Comparison of ENCODE assay signal across 11 cellular contexts in the genomic region with DNA sequence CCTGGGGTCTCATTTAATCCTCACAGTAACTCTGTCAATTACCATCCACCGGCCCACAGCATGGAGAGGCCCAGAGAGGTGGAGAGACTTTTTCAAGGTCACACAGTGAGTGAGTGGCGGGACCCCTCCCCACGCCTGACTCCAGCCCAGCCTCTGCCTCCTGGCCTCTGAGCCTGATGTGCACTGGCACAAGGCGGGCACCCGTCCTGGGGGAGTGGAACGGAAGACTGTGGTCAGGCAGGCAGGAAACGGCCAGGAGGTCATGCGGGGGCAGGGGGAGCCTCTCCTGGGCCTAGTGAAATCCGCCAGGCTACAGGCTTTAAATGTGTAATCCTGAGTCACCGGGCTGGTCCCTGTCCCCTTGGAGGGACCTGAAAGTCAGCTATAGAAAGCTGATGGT. TPM values are rescaled to one million over a fixed set of nuclear protein-coding genes. Genes with fewer than 3 reads are reported as not detected.
DNase-seq lines count a peak whose midpoint lies in the region; ATAC-seq and TF ChIP-seq lines count a peak whose summit lies in the region.
"Had no signal": no experiment of that assay in that cellular context is flagged by ENCODE, and none has a peak within 500 bp of the region (broad histone marks: within the 10 kb centered on the region; RNA-seq: fewer than 3 reads in every experiment).

No MANE protein-coding gene starts in this region.

- intact Hi-C loops in activated T-helper 2 cell treated with anti-CD3 and anti-CD28 coated beads, Interferon-gamma antibody, Interleukin-2, Interleukin-4, amounts not matched to agents 10 μg/mL and 5 μg/mL and 100 μg/mL, durations not matched to agents 14 hours and 24 hours and 36 hours (cut with micrococcal nuclease) = no loop called here
- intact Hi-C loops in natural killer cell (cut with micrococcal nuclease) = no loop called here

- peak overlapping the region in 2 of 4 donors; percentile 11 to 43 for H3K27ac ChIP-seq in tibial nerve
- H3K27ac ChIP-seq: prostate gland, tibial artery had no signal

- no peak for TF ChIP-seq POLR2A in tibial nerve (IDR thresholded peaks at IDR 0.05)

- TF ChIP-seq EP300 in tibial nerve (IDR thresholded peaks at IDR 0.05) = no peak

- H3K27me3 ChIP-seq in tibial nerve = no peaks in the 10 kb centered on the region
- H3K27me3 ChIP-seq: tibial artery had no signal

- H3K4me3 ChIP-seq in tibial nerve = no peak overlapping the region
- H3K4me3 ChIP-seq: prostate gland, tibial artery had no signal

- H3K4me1 Mint-ChIP-seq in activated T-helper 2 cell treated with anti-CD3 and anti-CD28 coated beads, Interferon-gamma antibody, Interleukin-2, Interleukin-4, amounts not matched to agents 10 μg/mL and 5 μg/mL and 100 μg/mL, durations not matched to agents 14 hours and 24 hours and 36 hours (ENCODE audit: low read depth) = peaks cover 8% of the 10 kb centered on the region
- H3K4me1 Mint-ChIP-seq in natural killer cell = peaks cover 28 to 39% of the 10 kb centered on the region in 2 donors

- peak overlapping the region; percentile 47 for H3K27ac Mint-ChIP-seq in activated T-helper 2 cell treated with anti-CD3 and anti-CD28 coated beads, Interferon-gamma antibody, Interleukin-2, Interleukin-4, amounts not matched to agents 10 μg/mL and 5 μg/mL and 100 μg/mL, durations not matched to agents 14 hours and 24 hours and 36 hours
- H3K27ac Mint-ChIP-seq in natural killer cell = peak overlapping the region; percentile 65 to 85

- no peak overlapping the region for H3K4me3 Mint-ChIP-seq in activated T-helper 2 cell treated with anti-CD3 and anti-CD28 coated beads, Interferon-gamma antibody, Interleukin-2, Interleukin-4, amounts not matched to agents 10 μg/mL and 5 μg/mL and 100 μg/mL, durations not matched to agents 14 hours and 24 hours and 36 hours (ENCODE audit: low read depth)
- H3K4me3 Mint-ChIP-seq in natural killer cell = peak overlapping the region; percentile 69

- H3K36me3 Mint-ChIP-seq in activated T-helper 2 cell treated with anti-CD3 and anti-CD28 coated beads, Interferon-gamma antibody, Interleukin-2, Interleukin-4, amounts not matched to agents 10 μg/mL and 5 μg/mL and 100 μg/mL, durations not matched to agents 14 hours and 24 hours and 36 hours (ENCODE audit: low read depth) = no peaks in the 10 kb centered on the region
- H3K36me3 Mint-ChIP-seq in natural killer cell = no peaks in the 10 kb centered on the region

- 37 to 40% methylated on average over 10 of the region's 10 CpGs for WGBS in tibial nerve, 2 donors

- no peak for TF ChIP-seq CTCF in natural killer cell (IDR thresholded peaks at IDR 0.05)
- no peak for TF ChIP-seq CTCF in tibial nerve (IDR thresholded peaks at IDR 0.05)

- no peaks in the 10 kb centered on the region for H3K9me3 Mint-ChIP-seq in activated T-helper 2 cell treated with anti-CD3 and anti-CD28 coated beads, Interferon-gamma antibody, Interleukin-2, Interleukin-4, amounts not matched to agents 10 μg/mL and 5 μg/mL and 100 μg/mL, durations not matched to agents 14 hours and 24 hours and 36 hours
- no peaks in the 10 kb centered on the region for H3K9me3 Mint-ChIP-seq in natural killer cell

- ATAC-seq in natural killer cell = peak in 2 of 3 donors; percentile 57 to 64
- ATAC-seq in HG03139 (IDR thresholded peaks at IDR 0.05; ENCODE audit: unreplicated experiment) = no peak

- peaks cover 0 to 17% (median 0%) of the 10 kb centered on the region in 3 donors for H3K36me3 ChIP-seq in tibial nerve
- H3K36me3 ChIP-seq: prostate gland had no signal

- no peaks in the 10 kb centered on the region for H3K9me3 ChIP-seq in tibial nerve
- H3K9me3 ChIP-seq: prostate gland, tibial artery had no signal

- H3K27me3 Mint-ChIP-seq in activated T-helper 2 cell treated with anti-CD3 and anti-CD28 coated beads, Interferon-gamma antibody, Interleukin-2, Interleukin-4, amounts not matched to agents 10 μg/mL and 5 μg/mL and 100 μg/mL, durations not matched to agents 14 hours and 24 hours and 36 hours (ENCODE audit: low read depth) = no peaks in the 10 kb centered on the region
- no peaks in the 10 kb centered on the region for H3K27me3 Mint-ChIP-seq in natural killer cell (ENCODE audit: low read depth in 2 of 2)

- H3K4me1 ChIP-seq in tibial nerve = peaks cover 0 to 61% (median 11%) of the 10 kb centered on the region in 4 donors

- DNase-seq in GF-D8 (lab: John Stamatoyannopoulos, UW) (peak; percentile 58), HT1080 (ENCODE audit: low read depth) (peak; percentile 89), natural killer cell (no peak), tibial nerve (ENCODE audit: low spot score in 2 of 2) (no peak), midbrain (lab: John Stamatoyannopoulos, UW) (no peak), NCI-H128 (lab: John Stamatoyannopoulos, UW; ENCODE audit: unreplicated experiment) (no peak)
- no peak for DNase-seq in activated T-helper 2 cell treated with anti-CD3 and anti-CD28 coated beads, Interferon-gamma antibody, Interleukin-2, Interleukin-4, amounts not matched to agents 10 μg/mL and 5 μg/mL and 100 μg/mL, durations not matched to agents 14 hours and 24 hours and 36 hours (ENCODE audit: low spot score)
- DNase-seq: activated naive CD4-positive, alpha-beta T cell treated with Interleukin-2 at 50 U/mL for 16 hours had no signal

RNA-seq across cellular contexts. Expression of a gene that starts 32.2 kb away (rescaled TPM):
- 6.4 and 9.4 TPM in 2 replicates for total RNA-seq in HT1080 (2014; rRNA removed; shearing (Covaris generic))
- polyA plus RNA-seq in HT1080 (2015; cell fraction: cytosol; rRNA removed) = 17.4 and 19.6 TPM in 2 replicates
- polyA plus RNA-seq in HT1080 (2015; cell fraction: nucleus; rRNA removed) = 9.5 and 11.5 TPM in 2 replicates
- 2.1 and 2.6 TPM in 2 replicates for total RNA-seq in activated T-helper 2 cell treated with anti-CD3 and anti-CD28 coated beads, Interferon-gamma antibody, Interleukin-2, Interleukin-4, amounts not matched to agents 10 μg/mL and 5 μg/mL and 100 μg/mL, durations not matched to agents 14 hours and 24 hours and 36 hours
- total RNA-seq in natural killer cell = 1 to 10 TPM; 2.8 to 4.0 (median 3.6) TPM
- 100 to 1,000 TPM; 122 to 165 (median 138) TPM for total RNA-seq in tibial nerve

Comparison
In these comparisons a context has a peak if more than half of its experiments do, and no peak if none do; other contexts are left out.
1. DNase-seq: peak in GF-D8 (single experiment) and HT1080 (single experiment); none in activated T-helper 2 cell treated with anti-CD3 and anti-CD28 coated beads, Interferon-gamma antibody, Interleukin-2, Interleukin-4, amounts not matched to agents 10 μg/mL and 5 μg/mL and 100 μg/mL, durations not matched to agents 14 hours and 24 hours and 36 hours (single experiment), natural killer cell (single experiment), tibial nerve (0 of 2), midbrain (single experiment) and NCI-H128 (single experiment).
2. RNA of a gene that starts 32.2 kb away (total RNA-seq): 122 to 165 TPM in tibial nerve; 6.4 to 9.4 TPM in HT1080, 2.8 to 4.0 TPM in natural killer cell and 2.1 to 2.6 TPM in activated T-helper 2 cell treated with anti-CD3 and anti-CD28 coated beads, Interferon-gamma antibody, Interleukin-2, Interleukin-4, amounts not matched to agents 10 μg/mL and 5 μg/mL and 100 μg/mL, durations not matched to agents 14 hours and 24 hours and 36 hours; every median in the first group is over 10 times any median in the second.